ENCODE assay signal across 16 cellular contexts in the genomic region with DNA sequence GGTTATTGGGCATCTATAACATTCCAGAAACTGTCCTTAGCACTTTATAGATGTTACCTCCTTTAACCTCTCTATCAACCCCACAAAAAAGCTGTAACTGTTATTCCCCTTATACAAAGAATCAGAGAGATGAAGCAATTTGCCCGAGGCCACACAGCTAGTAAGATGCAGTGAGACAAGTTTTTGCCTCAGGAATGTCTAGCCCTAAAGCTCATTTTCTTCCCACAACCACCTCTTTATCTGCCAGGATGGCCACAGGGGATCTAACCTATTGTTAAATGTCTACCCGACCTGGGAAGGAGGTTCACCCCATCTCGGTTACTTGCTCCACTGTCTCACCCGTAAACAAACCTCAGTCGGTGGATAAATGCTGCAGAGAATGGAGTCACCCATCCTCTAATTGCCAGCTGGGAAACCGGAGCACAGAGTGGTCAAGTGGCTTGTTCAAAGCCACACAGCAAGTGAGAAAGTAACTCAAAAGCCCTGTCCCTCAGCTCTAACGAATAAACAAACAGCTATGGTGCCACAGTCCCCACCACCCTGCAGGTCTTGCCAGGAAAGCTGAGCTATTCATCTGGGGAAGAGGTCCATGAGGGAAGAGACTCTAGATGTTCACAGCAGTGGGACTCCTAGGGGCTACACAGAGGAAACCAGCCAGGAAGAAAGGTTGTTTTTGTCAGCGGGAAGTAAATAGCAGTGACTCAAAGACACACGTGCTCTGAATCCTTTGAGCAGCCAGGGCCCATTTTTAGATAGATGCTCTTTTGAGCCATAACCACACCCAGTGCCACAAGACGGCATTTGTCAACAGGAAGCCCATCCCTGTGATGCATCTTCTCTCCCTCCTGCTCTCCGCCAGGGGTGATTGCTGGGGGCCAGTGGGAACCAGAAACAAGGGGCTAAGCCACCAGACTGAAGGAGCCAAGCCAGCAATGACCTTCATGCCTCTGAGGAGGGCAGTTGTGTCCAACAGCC. TPM values are rescaled to one million over a fixed set of nuclear protein-coding genes. Genes with fewer than 3 reads are reported as not detected.
DNase-seq lines count a peak whose midpoint lies in the region; ATAC-seq, FAIRE-seq and TF ChIP-seq lines count a peak whose summit lies in the region.
"Had no signal": no experiment of that assay in that cellular context is flagged by ENCODE, and none has a peak within 500 bp of the region (broad histone marks: within the 10 kb centered on the region; RNA-seq: fewer than 3 reads in every experiment).

No MANE protein-coding gene starts in this region.

- in situ Hi-C loops in transverse colon (cut with MboI; ENCODE audit: low pct_ligation_motif_present in 1 of 4, low pct_unique_long_range_greater_than_20kb in 1 of 4, low sequenced_read_pairs in 3 of 4), result no loop called here

- no peak overlapping the region for H2BK5ac ChIP-seq in H1 (ENCODE audit: low read depth, low read length)

- no peak overlapping the region for H3K56ac ChIP-seq in H1 (replicated peaks; ENCODE audit: insufficient read length, low read depth, low read length)

- ATAC-seq in stimulated activated naive CD8-positive, alpha-beta T cell treated with anti-CD3 and anti-CD28 coated beads, Interleukin-15, amount 100 ng/mL, for 72 hours, result no peak
- ATAC-seq in HG02571 (IDR thresholded peaks at IDR 0.05; ENCODE audit: unreplicated experiment) (no peak), HG03135 (IDR thresholded peaks at IDR 0.05; ENCODE audit: unreplicated experiment) (no peak)

- H3K4me1 ChIP-seq in OCI-LY7 (ENCODE audit: insufficient read depth, low read length, poor library complexity, severe bottlenecking), result peaks cover 6% of the 10 kb centered on the region
- H3K4me1 ChIP-seq in H1 (replicated peaks in 1 of 4; ENCODE audit: control insufficient read depth in 3 of 4, insufficient read depth in 4 of 4, low read length in 3 of 4), result no peaks in the 10 kb centered on the region; a peak in 1 of 7 replicates
- no peaks in the 10 kb centered on the region for H3K4me1 ChIP-seq in transverse colon

- peaks cover 5% of the 10 kb centered on the region for H3K9me3 Mint-ChIP-seq in stimulated activated naive CD8-positive, alpha-beta T cell treated with anti-CD3 and anti-CD28 coated beads, Interleukin-15, Interleukin-2, amounts not matched to agents 100 ng/mL and 50 ng/mL, for 24 hours
- H3K9me3 Mint-ChIP-seq in stimulated activated naive CD8-positive, alpha-beta T cell treated with anti-CD3 and anti-CD28 coated beads, Interleukin-15, amount 100 ng/mL, for 72 hours, result peaks cover 5 to 10% of the 10 kb centered on the region in 2 donors

- CTCF ChIA-PET in OCI-LY7 (lab: Charles Lee; ENCODE audit: unreplicated experiment), result interaction anchor here (0.5 kb wide), 1 partner anchor 382 kb away, joined by 3 read pairs; the partner anchor contains the start of gene BLTP3A
- CTCF ChIA-PET in H1 (lab: Charles Lee; ENCODE audit: partially characterized antibody), result interaction anchor here (0.7 to 4.6 kb wide), 10 partner anchors 8 to 203 kb away, joined by 3 to 28 read pairs (median 7); no protein-coding TSS in a partner anchor

- no peak overlapping the region for H2AK5ac ChIP-seq in H1 (ENCODE audit: low read depth, low read length)

- BruUV-seq in OCI-LY7 (replicated peaks; lab: Mats Ljungman, UMichigan), result no TSS peak

- H4K20me1 ChIP-seq in OCI-LY7 (ENCODE audit: insufficient read depth, low read length), result no peaks in the 10 kb centered on the region
- H4K20me1 ChIP-seq in H1 (replicated peaks in 1 of 2; ENCODE audit: control insufficient read depth in 1 of 2, insufficient read depth in 2 of 2, low read length in 2 of 2), result peaks cover 0 to 3% of the 10 kb centered on the region in 2 experiments

- intact Hi-C loops in OCI-LY7 (cut with micrococcal nuclease; ENCODE audit: unreplicated experiment), result no loop called here
- intact Hi-C loops in transverse colon (cut with DNase I; ENCODE audit: low total_unique reads), result no loop called here

- H2BK20ac ChIP-seq in H1 (ENCODE audit: low read length), result no peak overlapping the region

- H4K8ac ChIP-seq in H1 (ENCODE audit: extremely low read depth, insufficient read depth, low read length), result no peak overlapping the region

- H3K27me3 ChIP-seq in H1 (replicated peaks in 1 of 4; ENCODE audit: control insufficient read depth in 3 of 4, extremely low read depth in 1 of 4, insufficient read depth in 3 of 4, low read length in 3 of 4) (peaks cover 0 to 2% (median 0%) of the 10 kb centered on the region in 4 experiments; a peak in 2 of 7 replicates), transverse colon (no peaks in the 10 kb centered on the region)

- H3K79me2 ChIP-seq in OCI-LY7 (ENCODE audit: insufficient read depth, low read depth, low read length) (no peaks in the 10 kb centered on the region), H1 (ENCODE audit: control insufficient read depth in 1 of 2, insufficient read depth in 2 of 2, low read length in 2 of 2) (no peaks in the 10 kb centered on the region)
- H3K79me2 ChIP-seq: parathyroid adenoma had no signal

- no peak overlapping the region for H3K9ac ChIP-seq in H1 (replicated peaks in 1 of 4; ENCODE audit: extremely low read depth in 1 of 4, low read depth in 3 of 4, low read length in 3 of 4)
- H3K9ac ChIP-seq: KMS-11, parathyroid adenoma had no signal

- H3K4me1 Mint-ChIP-seq in stimulated activated naive CD8-positive, alpha-beta T cell treated with anti-CD3 and anti-CD28 coated beads, Interleukin-15, Interleukin-2, amounts not matched to agents 100 ng/mL and 50 ng/mL, for 24 hours (ENCODE audit: low read depth), result no peaks in the 10 kb centered on the region
- H3K4me1 Mint-ChIP-seq in stimulated activated naive CD8-positive, alpha-beta T cell treated with anti-CD3 and anti-CD28 coated beads, Interleukin-15, amount 100 ng/mL, for 72 hours, result no peaks in the 10 kb centered on the region
- H3K4me1 Mint-ChIP-seq: activated naive CD8-positive, alpha-beta T cell treated with anti-CD3 and anti-CD28 coated beads for 36 hours had no signal

- H3K36me3 Mint-ChIP-seq in stimulated activated naive CD8-positive, alpha-beta T cell treated with anti-CD3 and anti-CD28 coated beads, Interleukin-15, Interleukin-2, amounts not matched to agents 100 ng/mL and 50 ng/mL, for 24 hours (ENCODE audit: low read depth), result peaks cover 4% of the 10 kb centered on the region
- H3K36me3 Mint-ChIP-seq: activated naive CD8-positive, alpha-beta T cell treated with anti-CD3 and anti-CD28 coated beads for 36 hours had no signal

- TF ChIP-seq RAD21 in H1 (IDR thresholded peaks at IDR 0.05 in 1 of 2, conservative IDR thresholded peaks at IDR 0.05 in 1 of 2; ENCODE audit: low read depth in 2 of 2, low read length in 2 of 2), result no peak

- H3K14ac ChIP-seq in H1 (ENCODE audit: insufficient read length), result no peak overlapping the region

- FAIRE-seq in H1 (lab: Jason Lieb, UNC), result no peak
- FAIRE-seq: keratinocyte had no signal

- POLR2A ChIA-PET in OCI-LY7 (lab: Charles Lee) (no interaction called here), H1 (lab: Charles Lee; ENCODE audit: partially characterized antibody) (interaction anchor here (0.6 to 2.2 kb wide), 3 partner anchors 13 to 1422 kb away, joined by 3 to 6 read pairs (median 3); no protein-coding TSS in a partner anchor)

- peaks cover 5% of the 10 kb centered on the region; the same call in 1 of the 2 replicates for H3K23me2 ChIP-seq in H1 (ENCODE audit: low read depth, low read length)

- H3K23ac ChIP-seq in H1 (ENCODE audit: insufficient read length), result no peak overlapping the region

- H2BK12ac ChIP-seq in H1 (ENCODE audit: low read depth, low read length), result 0 out of 2 replicates have a peak overlapping the region, but pooled peaks have one; percentile 60

- no peak overlapping the region for H2BK120ac ChIP-seq in H1 (replicated peaks; ENCODE audit: low read depth, low read length)

- H3K4ac ChIP-seq in H1 (replicated peaks; ENCODE audit: insufficient read length, low read depth, low read length), result no peak overlapping the region

- H3K9me2 ChIP-seq in OCI-LY7 (ENCODE audit: insufficient read depth, low read length), result no peaks in the 10 kb centered on the region

- H3K9me3 ChIP-seq in OCI-LY7 (ENCODE audit: low read length) (no peaks in the 10 kb centered on the region), H1 (ENCODE audit: insufficient read depth in 2 of 2, low read depth in 1 of 2, low read length in 1 of 2) (peaks cover 0 to 2% of the 10 kb centered on the region in 2 experiments; a peak in 1 of 4 replicates), transverse colon (no peaks in the 10 kb centered on the region)

- TF ChIP-seq EP300 in H1 (IDR thresholded peaks at IDR 0.05; ENCODE audit: borderline replicate concordance in 1 of 2, low read depth in 2 of 2, low read length in 2 of 2) (no peak), transverse colon (IDR thresholded peaks at IDR 0.05; ENCODE audit: low read depth) (no peak)

- H3K4me3 Mint-ChIP-seq in stimulated activated naive CD8-positive, alpha-beta T cell treated with anti-CD3 and anti-CD28 coated beads, Interleukin-15, Interleukin-2, amounts not matched to agents 100 ng/mL and 50 ng/mL, for 24 hours, result no peak overlapping the region
- no peak overlapping the region for H3K4me3 Mint-ChIP-seq in stimulated activated naive CD8-positive, alpha-beta T cell treated with anti-CD3 and anti-CD28 coated beads, Interleukin-15, amount 100 ng/mL, for 72 hours
- H3K4me3 Mint-ChIP-seq: activated naive CD8-positive, alpha-beta T cell treated with anti-CD3 and anti-CD28 coated beads for 36 hours; central memory CD8-positive, alpha-beta T cell had no signal

- no peak for TF ChIP-seq POLR2A in H1 (IDR thresholded peaks at IDR 0.05; ENCODE audit: control extremely low read depth in 1 of 2, low read depth in 2 of 2, low read length in 2 of 2)
- TF ChIP-seq POLR2A in transverse colon (IDR thresholded peaks at IDR 0.05), result no peak

- TF ChIP-seq CTCF in OCI-LY7 (conservative IDR thresholded peaks at IDR 0.05; ENCODE audit: low read length) (no peak), H1 (IDR thresholded peaks at IDR 0.05; ENCODE audit: control extremely low read depth in 1 of 3, insufficient read depth in 1 of 3, low read depth in 1 of 3, low read length in 3 of 3) (no peak), transverse colon (IDR thresholded peaks at IDR 0.05) (no peak)

- no peaks in the 10 kb centered on the region for H3K36me3 ChIP-seq in OCI-LY7 (ENCODE audit: insufficient read depth, low read length)
- H3K36me3 ChIP-seq in H1 (ENCODE audit: control insufficient read depth in 2 of 4, insufficient read depth in 4 of 4, low read length in 3 of 4), result no peaks in the 10 kb centered on the region
- no peaks in the 10 kb centered on the region for H3K36me3 ChIP-seq in transverse colon

- DNase-seq in stimulated activated naive CD8-positive, alpha-beta T cell treated with anti-CD3 and anti-CD28 coated beads, Interleukin-15, amount 100 ng/mL, for 72 hours, result no peak
- DNase-seq in OCI-LY7 (ENCODE audit: low spot score), result no peak
- DNase-seq in H1 (ENCODE audit: low read depth in 1 of 2, low spot score in 2 of 2), result no peak
- no peak for DNase-seq in COR-L47 (lab: John Stamatoyannopoulos, UW)
- DNase-seq in transverse colon, result no peak
- DNase-seq: activated naive CD8-positive, alpha-beta T cell treated with anti-CD3 and anti-CD28 coated beads for 36 hours; glutamatergic neuron; NCI-H2107 had no signal

- H2BK15ac ChIP-seq in H1 (ENCODE audit: low read length), result no peak overlapping the region

- no peaks in the 10 kb centered on the region for H3K79me1 ChIP-seq in H1 (ENCODE audit: low read depth, low read length)

- peaks cover 15% of the 10 kb centered on the region for H3K27me3 Mint-ChIP-seq in stimulated activated naive CD8-positive, alpha-beta T cell treated with anti-CD3 and anti-CD28 coated beads, Interleukin-15, Interleukin-2, amounts not matched to agents 100 ng/mL and 50 ng/mL, for 24 hours
- peaks cover 27% of the 10 kb centered on the region for H3K27me3 Mint-ChIP-seq in stimulated activated naive CD8-positive, alpha-beta T cell treated with anti-CD3 and anti-CD28 coated beads, Interleukin-15, amount 100 ng/mL, for 72 hours

- WGBS in H1 (ENCODE audit: extremely low coverage in 1 of 2, insufficient coverage in 1 of 2, insufficient read length in 1 of 2, insufficient replicate concordance in 2 of 2, low coverage in 1 of 2, low lambda C conversion rate in 2 of 2, missing lambda C conversion rate in 1 of 2), 2 experiments, result 81% methylated on average over 11 of the region's 11 CpGs; no CpG with 5 or more reads in 1 of the 2 experiments
- WGBS in transverse colon (ENCODE audit: low coverage in 1 of 2), 2 donors, result 42 to 73% methylated on average over 5 to 11 of the region's 11 CpGs

- H3K18ac ChIP-seq in H1 (ENCODE audit: extremely low read depth, low read length), result no peak overlapping the region

- H3K4me3 ChIP-seq in OCI-LY7 (ENCODE audit: low read depth, low read length, poor library complexity, severe bottlenecking), result no peak overlapping the region
- H3K4me3 ChIP-seq in H1 (ENCODE audit: extremely low read depth in 1 of 4, insufficient read depth in 2 of 4, low read depth in 3 of 4, low read length in 4 of 4), result no peak overlapping the region
- H3K4me3 ChIP-seq in transverse colon, result no peak overlapping the region

- no peak overlapping the region for H4K5ac ChIP-seq in H1 (ENCODE audit: insufficient read length, low read depth, low read length)

- no peak overlapping the region for H3K4me2 ChIP-seq in OCI-LY7 (ENCODE audit: low read length)
- H3K4me2 ChIP-seq in H1 (ENCODE audit: insufficient read depth in 1 of 2, low read depth in 2 of 2, low read length in 2 of 2), result no peak overlapping the region
- H3K4me2 ChIP-seq: KMS-11 had no signal

- H3K27ac Mint-ChIP-seq in stimulated activated naive CD8-positive, alpha-beta T cell treated with anti-CD3 and anti-CD28 coated beads, Interleukin-15, Interleukin-2, amounts not matched to agents 100 ng/mL and 50 ng/mL, for 24 hours, result peak overlapping the region; percentile 49
- H3K27ac Mint-ChIP-seq in stimulated activated naive CD8-positive, alpha-beta T cell treated with anti-CD3 and anti-CD28 coated beads, Interleukin-15, amount 100 ng/mL, for 72 hours, result no peak overlapping the region
- H3K27ac Mint-ChIP-seq: activated naive CD8-positive, alpha-beta T cell treated with anti-CD3 and anti-CD28 coated beads for 36 hours had no signal

- H2AFZ ChIP-seq in OCI-LY7 (ENCODE audit: low read length), result peak overlapping the region; percentile 17; the same call in 1 of the 2 replicates
- H2AFZ ChIP-seq in H1 (ENCODE audit: low read length), result no peak overlapping the region
- H2AFZ ChIP-seq: parathyroid adenoma had no signal

- peak overlapping the region; percentile 9 for H4K91ac ChIP-seq in H1 (replicated peaks; ENCODE audit: insufficient read length, low read length)

- H3K27ac ChIP-seq in OCI-LY7 (ENCODE audit: low read depth, low read length, poor library complexity, severe bottlenecking) (no peak overlapping the region), H1 (ENCODE audit: low read depth, low read length) (no peak overlapping the region), transverse colon (no peak overlapping the region)
- H3K27ac ChIP-seq: KMS-11, parathyroid adenoma had no signal

RNA-seq across cellular contexts. Expression of gene TCP11, which starts 32.2 kb away (rescaled TPM):
- total RNA-seq in OCI-LY7 (2014; rRNA removed; shearing (Covaris generic)), result not detected in 2 replicates
- total RNA-seq in OCI-LY7 (2022) (not detected in 2 replicates), transverse colon (under 1 TPM in 1 of 4 donors, not detected in 3; 0.96 TPM)
- total RNA-seq in H1 (2021; fragmentation: NEBNext Ultra II Directional; extraction: Animal tissue kit (Norgen Biotek cat#: 25700)), result not detected in 2 replicates
- 0.11 and 0.22 TPM in 2 replicates for polyA plus RNA-seq in H1 (2011; rRNA removed)
- not detected for polyA plus RNA-seq in H1 (2011; cell fraction: cytosol; rRNA removed)
- not detected for polyA plus RNA-seq in H1 (2011; cell fraction: nucleus; rRNA removed)
- not detected in 4 replicates for polyA plus RNA-seq in H1 (2012, experiment 1 of 2)
- not detected for polyA plus RNA-seq in H1 (2012, experiment 2 of 2)
- polyA plus RNA-seq in H1 (2013, experiment 1 of 2), result 0.10 TPM
- not detected for polyA plus RNA-seq in H1 (2013, experiment 2 of 2)
- polyA minus RNA-seq in H1 (2011; rRNA and poly(A)+ RNA removed), result not detected in 2 replicates
- polyA minus RNA-seq in H1 (2011; cell fraction: cytosol; rRNA and poly(A)+ RNA removed), result not detected
- polyA minus RNA-seq in H1 (2011; cell fraction: nucleus; rRNA and poly(A)+ RNA removed), result not detected
- total RNA-seq: activated naive CD8-positive, alpha-beta T cell treated with anti-CD3 and anti-CD28 coated beads for 36 hours; mononuclear cell had no signal
- polyA plus RNA-seq: keratinocyte had no signal

RNA-seq across cellular contexts. Expression of gene SCUBE3, which starts 40.4 kb away (rescaled TPM):
- not detected in 2 replicates for total RNA-seq in OCI-LY7 (2014; rRNA removed; shearing (Covaris generic))
- total RNA-seq in OCI-LY7 (2022) (not detected in 2 replicates), transverse colon (under 1 TPM; 0.37 to 0.68 (median 0.52) TPM)
- 1.0 TPM in 2 replicates for total RNA-seq in H1 (2021; fragmentation: NEBNext Ultra II Directional; extraction: Animal tissue kit (Norgen Biotek cat#: 25700))
- polyA plus RNA-seq in H1 (2011; rRNA removed), result 0.80 and 1.1 TPM in 2 replicates
- 0.89 TPM for polyA plus RNA-seq in H1 (2011; cell fraction: cytosol; rRNA removed)
- polyA plus RNA-seq in H1 (2011; cell fraction: nucleus; rRNA removed), result 3.3 TPM
- polyA plus RNA-seq in H1 (2012, experiment 1 of 2), result 1.1 to 1.3 TPM (median 1.1 TPM) in 4 replicates
- 0.35 TPM for polyA plus RNA-seq in H1 (2012, experiment 2 of 2)
- polyA plus RNA-seq in H1 (2013, experiment 1 of 2), result 0.53 TPM
- polyA plus RNA-seq in H1 (2013, experiment 2 of 2), result 0.52 TPM
- 1.9 and 2.0 TPM in 2 replicates for polyA minus RNA-seq in H1 (2011; rRNA and poly(A)+ RNA removed)
- polyA minus RNA-seq in H1 (2011; cell fraction: cytosol; rRNA and poly(A)+ RNA removed), result 1.2 TPM
- polyA minus RNA-seq in H1 (2011; cell fraction: nucleus; rRNA and poly(A)+ RNA removed), result 1.5 TPM
- total RNA-seq: activated naive CD8-positive, alpha-beta T cell treated with anti-CD3 and anti-CD28 coated beads for 36 hours; mononuclear cell had no signal
